Comparison of ENCODE assay signal across 8 cellular contexts in genomic region chr2:158191076-158191566, GRCh38.
DNase-seq lines count a peak whose midpoint lies in the region; ATAC-seq lines count a peak whose summit lies in the region.

No MANE protein-coding gene starts in this region.

- H3K36me3 ChIP-seq in BLaER1 treated with 17β-estradiol and CSF1 and Interleukin-3, amounts not matched to agents 10 nM and 100 nM: no peaks in the 10 kb centered on the region

- H3K27ac ChIP-seq in BLaER1 treated with 17β-estradiol and CSF1 and Interleukin-3, amounts not matched to agents 10 nM and 100 nM: peak overlapping the region in 6 of 11 experiments; percentile 6 to 42 (median 25); a peak in 7 of 22 replicates

- no peaks in the 10 kb centered on the region for H3K9me3 Mint-ChIP-seq in activated T-cell treated with anti-CD3 and anti-CD28 coated beads, Interleukin-2, amount 50 U/mL, for 24 hours
- H3K9me3 Mint-ChIP-seq in naive thymus-derived CD8-positive, alpha-beta T cell: no peaks in the 10 kb centered on the region

- peaks cover 24 to 44% (median 38%) of the 10 kb centered on the region in 10 experiments for H3K4me1 ChIP-seq in BLaER1 treated with 17β-estradiol and CSF1 and Interleukin-3, amounts not matched to agents 10 nM and 100 nM

- peak overlapping the region; percentile 38 for H3K4me3 Mint-ChIP-seq in activated T-cell treated with anti-CD3 and anti-CD28 coated beads, Interleukin-2, amount 50 U/mL, for 24 hours
- peak overlapping the region; percentile 22 to 76 (median 60) for H3K4me3 Mint-ChIP-seq in naive thymus-derived CD8-positive, alpha-beta T cell

- H3K27ac Mint-ChIP-seq in activated T-cell treated with anti-CD3 and anti-CD28 coated beads, Interleukin-2, amount 50 U/mL, for 24 hours: peak overlapping the region; percentile 65
- H3K27ac Mint-ChIP-seq in naive thymus-derived CD8-positive, alpha-beta T cell: peak overlapping the region in 8 of 10 donors; percentile 8 to 74 (median 56)

- POLR2A ChIA-PET in naive thymus-derived CD8-positive, alpha-beta T cell (lab: Charles Lee): no interaction called here

- peaks cover 24% of the 10 kb centered on the region for H3K27me3 Mint-ChIP-seq in activated T-cell treated with anti-CD3 and anti-CD28 coated beads, Interleukin-2, amount 50 U/mL, for 24 hours
- peaks cover 0 to 18% (median 11%) of the 10 kb centered on the region in 5 donors for H3K27me3 Mint-ChIP-seq in naive thymus-derived CD8-positive, alpha-beta T cell

- peak overlapping the region in 5 of 10 experiments; percentile 1 to 27 (median 5); a peak in 4 of 20 replicates for H3K4me3 ChIP-seq in BLaER1 treated with 17β-estradiol and CSF1 and Interleukin-3, amounts not matched to agents 10 nM and 100 nM

- no peaks in the 10 kb centered on the region for H3K36me3 Mint-ChIP-seq in activated T-cell treated with anti-CD3 and anti-CD28 coated beads, Interleukin-2, amount 50 U/mL, for 24 hours (ENCODE audit: low read depth)
- no peaks in the 10 kb centered on the region for H3K36me3 Mint-ChIP-seq in naive thymus-derived CD8-positive, alpha-beta T cell

- no peak for DNase-seq in activated T-cell treated with anti-CD3 and anti-CD28 coated beads, Interleukin-2, amount 50 U/mL, for 24 hours
- peak in 8 of 10 donors; percentile 5 to 74 (median 25) for DNase-seq in naive thymus-derived CD8-positive, alpha-beta T cell
- no peak for DNase-seq in epidermal melanocyte (ENCODE audit: insufficient read length, low spot score)
- no peak for DNase-seq in NOMO-1 treated with DMSO at 0.1 percent for 48 hours (lab: John Stamatoyannopoulos, UW; ENCODE audit: unreplicated experiment)
- no peak for DNase-seq in NCI-H345 treated with DMSO at 0.1 percent for 48 hours (lab: John Stamatoyannopoulos, UW; ENCODE audit: unreplicated experiment)

- H4K20me1 ChIP-seq in BLaER1 treated with 17β-estradiol and CSF1 and Interleukin-3, amounts not matched to agents 10 nM and 100 nM: no peaks in the 10 kb centered on the region

- H3K4me1 Mint-ChIP-seq in activated T-cell treated with anti-CD3 and anti-CD28 coated beads, Interleukin-2, amount 50 U/mL, for 24 hours (ENCODE audit: low read depth): peaks cover 34% of the 10 kb centered on the region
- H3K4me1 Mint-ChIP-seq in naive thymus-derived CD8-positive, alpha-beta T cell: peaks cover 11 to 32% (median 31%) of the 10 kb centered on the region in 4 donors

- ATAC-seq in GM19351 (IDR thresholded peaks at IDR 0.05; ENCODE audit: unreplicated experiment): peak; percentile 77
- ATAC-seq in HG03280 (IDR thresholded peaks at IDR 0.05; ENCODE audit: unreplicated experiment): peak; percentile 72
- ATAC-seq in naive thymus-derived CD8-positive, alpha-beta T cell: peak; percentile 92 to 93

- H3K27me3 ChIP-seq in BLaER1 treated with 17β-estradiol and CSF1 and Interleukin-3, amounts not matched to agents 10 nM and 100 nM: no peaks in the 10 kb centered on the region

- peak overlapping the region; percentile 54 to 79 (median 70) for H3K4me2 ChIP-seq in BLaER1 treated with 17β-estradiol and CSF1 and Interleukin-3, amounts not matched to agents 10 nM and 100 nM

- no peaks in the 10 kb centered on the region for H3K9me3 ChIP-seq in BLaER1 treated with 17β-estradiol and CSF1 and Interleukin-3, amounts not matched to agents 10 nM and 100 nM (replicated peaks in 1 of 11)

- peak overlapping the region in 5 of 11 experiments; percentile 33 to 55 (median 44); a peak in 6 of 22 replicates for H3K9ac ChIP-seq in BLaER1 treated with 17β-estradiol and CSF1 and Interleukin-3, amounts not matched to agents 10 nM and 100 nM

Comparison
In these comparisons a context has a peak if more than half of its experiments do, and no peak if none do; other contexts are left out.
1. DNase-seq: peak in naive thymus-derived CD8-positive, alpha-beta T cell (8 of 10); none in activated T-cell treated with anti-CD3 and anti-CD28 coated beads, Interleukin-2, amount 50 U/mL, for 24 hours (single experiment), epidermal melanocyte (single experiment), NOMO-1 treated with DMSO at 0.1 percent for 48 hours (single experiment) and NCI-H345 treated with DMSO at 0.1 percent for 48 hours (single experiment).
2. Peak in every context shown above with its lines, with median percentiles within 50 percentile points of each other: ATAC-seq.